Comparison of ENCODE assay signal across 1 cellular context in the genomic region with DNA sequence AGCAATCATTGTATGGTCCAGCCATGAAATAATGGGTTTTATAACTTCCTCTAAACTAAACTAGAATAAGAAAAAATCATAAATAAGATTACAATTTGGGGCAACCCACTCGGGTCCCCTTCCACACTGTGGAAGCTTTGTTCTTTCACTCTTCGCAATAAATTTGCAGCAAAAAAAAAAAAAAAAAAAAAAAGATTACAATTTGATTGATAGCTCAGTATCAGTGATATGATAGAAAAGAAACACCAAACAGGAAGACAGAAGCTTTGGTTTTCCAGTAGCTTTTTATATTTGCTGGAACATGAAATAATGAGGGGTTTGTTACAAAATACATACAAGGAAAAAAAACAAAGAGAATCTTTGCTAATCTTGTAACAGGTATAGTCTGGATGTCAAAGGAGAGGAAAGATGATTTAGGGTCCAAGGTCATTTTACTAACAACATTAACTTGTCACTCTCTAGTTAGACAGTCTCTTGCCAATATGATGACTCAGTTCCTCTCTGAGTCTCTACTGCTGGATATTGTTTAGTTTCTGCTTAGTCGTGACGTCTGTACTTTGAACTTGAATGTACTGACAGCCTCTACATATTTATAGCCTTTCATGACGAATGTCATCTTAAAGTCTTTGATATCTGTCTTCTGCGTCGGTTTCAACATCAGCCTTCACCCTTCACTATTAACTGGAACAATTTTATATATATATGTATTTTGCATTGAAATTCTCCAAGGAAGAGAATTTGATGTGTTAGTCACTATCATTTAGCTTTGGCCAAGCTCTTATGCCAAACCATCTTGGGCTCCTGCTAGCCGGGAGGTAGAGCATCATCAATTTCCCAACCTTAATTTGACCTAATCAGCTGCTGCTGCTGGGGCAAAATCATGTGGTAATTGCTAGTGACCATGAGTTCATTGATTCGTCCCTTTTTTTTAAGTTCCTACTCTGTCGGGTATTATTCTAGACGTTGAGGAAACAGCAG.
TF ChIP-seq lines count a peak whose summit lies in the region.

No MANE protein-coding gene starts in this region.

TF ChIP-seq in K562, 482 proteins besides CTCF, POLR2A, EP300 and RAD21 (continued from another document and continues in another):
- no peak for TF ChIP-seq IRF1 (CRISPR knock-in tag; IDR thresholded peaks at IDR 0.05; ENCODE audit: borderline replicate concordance)
- no peak for TF ChIP-seq ZNF197 (CRISPR knock-in tag; IDR thresholded peaks at IDR 0.05; ENCODE audit: low read depth)
- no peak for TF ChIP-seq HMG20A (CRISPR knock-in tag; conservative IDR thresholded peaks at IDR 0.05)
- no peak for TF ChIP-seq ZFP30 (CRISPR knock-in tag; IDR thresholded peaks at IDR 0.05; ENCODE audit: borderline replicate concordance)
- TF ChIP-seq KAT2B (IDR thresholded peaks at IDR 0.05; ENCODE audit: low read depth, low read length), result no peak
- no peak for TF ChIP-seq ZNF212 (CRISPR knock-in tag; IDR thresholded peaks at IDR 0.05)
- no peak for TF ChIP-seq LARP7 (IDR thresholded peaks at IDR 0.05)
- TF ChIP-seq RUNX1 (IDR thresholded peaks at IDR 0.05; ENCODE audit: low read depth), result no peak
- TF ChIP-seq HIVEP1 (CRISPR knock-in tag; IDR thresholded peaks at IDR 0.05), result no peak
- no peak for TF ChIP-seq PYGO2 (tag; IDR thresholded peaks at IDR 0.05)
- no peak for TF ChIP-seq ZNF324 (CRISPR knock-in tag; IDR thresholded peaks at IDR 0.05)
- TF ChIP-seq MIER1 (IDR thresholded peaks at IDR 0.05; ENCODE audit: low read depth), result no peak
- TF ChIP-seq NBN (IDR thresholded peaks at IDR 0.05; ENCODE audit: low read depth), result peak; percentile 42; the same call in 1 of the 2 replicates
- TF ChIP-seq ELF1 (tag; IDR thresholded peaks at IDR 0.05), result peak; percentile 51; the same call in 1 of the 2 replicates
- peak; percentile 60; the same call in 1 of the 2 replicates for TF ChIP-seq NCOA1 (IDR thresholded peaks at IDR 0.05; ENCODE audit: low read depth)
- TF ChIP-seq EGR1 (conservative IDR thresholded peaks at IDR 0.05), result no peak
- no peak for TF ChIP-seq TAF15 (IDR thresholded peaks at IDR 0.05; ENCODE audit: low read depth, low read length)
- TF ChIP-seq PCBP1 (IDR thresholded peaks at IDR 0.05; ENCODE audit: low read depth, low read length, poor library complexity, severe bottlenecking), result no peak
- peak; percentile 89 for TF ChIP-seq ATF3 (IDR thresholded peaks at IDR 0.05)
- TF ChIP-seq ATF3 (CRISPR knock-in tag; conservative IDR thresholded peaks at IDR 0.05), result no peak
- TF ChIP-seq BHLHE40 (IDR thresholded peaks at IDR 0.05; ENCODE audit: low read length), result no peak
- no peak for TF ChIP-seq KHSRP (IDR thresholded peaks at IDR 0.05)
- no peak for TF ChIP-seq ZNF830 (CRISPR knock-in tag; IDR thresholded peaks at IDR 0.05)
- no peak for TF ChIP-seq GTF2B (IDR thresholded peaks at IDR 0.05; ENCODE audit: extremely low read depth, insufficient read length)
- TF ChIP-seq, protein P1, sequence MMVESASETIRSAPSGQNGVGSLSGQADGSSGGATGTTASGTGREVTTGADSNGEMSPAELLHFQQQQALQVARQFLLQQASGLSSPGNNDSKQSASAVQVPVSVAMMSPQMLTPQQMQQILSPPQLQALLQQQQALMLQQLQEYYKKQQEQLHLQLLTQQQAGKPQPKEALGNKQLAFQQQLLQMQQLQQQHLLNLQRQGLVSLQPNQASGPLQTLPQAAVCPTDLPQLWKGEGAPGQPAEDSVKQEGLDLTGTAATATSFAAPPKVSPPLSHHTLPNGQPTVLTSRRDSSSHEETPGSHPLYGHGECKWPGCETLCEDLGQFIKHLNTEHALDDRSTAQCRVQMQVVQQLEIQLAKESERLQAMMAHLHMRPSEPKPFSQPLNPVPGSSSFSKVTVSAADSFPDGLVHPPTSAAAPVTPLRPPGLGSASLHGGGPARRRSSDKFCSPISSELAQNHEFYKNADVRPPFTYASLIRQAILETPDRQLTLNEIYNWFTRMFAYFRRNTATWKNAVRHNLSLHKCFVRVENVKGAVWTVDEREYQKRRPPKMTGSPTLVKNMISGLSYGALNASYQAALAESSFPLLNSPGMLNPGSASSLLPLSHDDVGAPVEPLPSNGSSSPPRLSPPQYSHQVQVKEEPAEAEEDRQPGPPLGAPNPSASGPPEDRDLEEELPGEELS (CRISPR knock-in tag; IDR thresholded peaks at IDR 0.05; ENCODE audit: borderline replicate concordance), result no peak
- no peak for TF ChIP-seq ZNF717 (CRISPR knock-in tag; IDR thresholded peaks at IDR 0.05)
- no peak for TF ChIP-seq MCM5 (IDR thresholded peaks at IDR 0.05; ENCODE audit: low read depth)
- no peak for TF ChIP-seq FOXA3 (CRISPR knock-in tag; conservative IDR thresholded peaks at IDR 0.05 in 1 of 2, IDR thresholded peaks at IDR 0.05 in 1 of 2)
- no peak for TF ChIP-seq ZNF589 (CRISPR knock-in tag; IDR thresholded peaks at IDR 0.05; ENCODE audit: low read depth)
- no peak for TF ChIP-seq ZNF431 (CRISPR knock-in tag; IDR thresholded peaks at IDR 0.05)
- TF ChIP-seq NONO (IDR thresholded peaks at IDR 0.05; ENCODE audit: low read depth in 2 of 2, low read length in 1 of 2), result no peak
- TF ChIP-seq, protein P2, sequence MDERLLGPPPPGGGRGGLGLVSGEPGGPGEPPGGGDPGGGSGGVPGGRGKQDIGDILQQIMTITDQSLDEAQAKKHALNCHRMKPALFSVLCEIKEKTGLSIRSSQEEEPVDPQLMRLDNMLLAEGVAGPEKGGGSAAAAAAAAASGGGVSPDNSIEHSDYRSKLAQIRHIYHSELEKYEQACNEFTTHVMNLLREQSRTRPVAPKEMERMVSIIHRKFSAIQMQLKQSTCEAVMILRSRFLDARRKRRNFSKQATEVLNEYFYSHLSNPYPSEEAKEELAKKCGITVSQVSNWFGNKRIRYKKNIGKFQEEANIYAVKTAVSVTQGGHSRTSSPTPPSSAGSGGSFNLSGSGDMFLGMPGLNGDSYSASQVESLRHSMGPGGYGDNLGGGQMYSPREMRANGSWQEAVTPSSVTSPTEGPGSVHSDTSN (CRISPR knock-in tag; IDR thresholded peaks at IDR 0.05; ENCODE audit: low read depth), result no peak
- TF ChIP-seq, protein P2 (tag; conservative IDR thresholded peaks at IDR 0.05; ENCODE audit: low read depth), result peak; percentile 99
- TF ChIP-seq EZH2 (IDR thresholded peaks at IDR 0.05; ENCODE audit: borderline replicate concordance, low read depth, low read length), result no peak
- no peak for TF ChIP-seq ZNF121 (CRISPR knock-in tag; conservative IDR thresholded peaks at IDR 0.05)
- no peak for TF ChIP-seq NUFIP1 (IDR thresholded peaks at IDR 0.05; ENCODE audit: partially characterized antibody)
- no peak for TF ChIP-seq KAT7 (CRISPR knock-in tag; IDR thresholded peaks at IDR 0.05; ENCODE audit: borderline replicate concordance)
- no peak; a peak in 1 of 4 replicates for TF ChIP-seq HDAC1 (IDR thresholded peaks at IDR 0.05)
- no peak for TF ChIP-seq ZNF23 (CRISPR knock-in tag; IDR thresholded peaks at IDR 0.05)
- no peak for TF ChIP-seq RAD51 (IDR thresholded peaks at IDR 0.05; ENCODE audit: borderline replicate concordance, low read depth)
- TF ChIP-seq C11orf30 (IDR thresholded peaks at IDR 0.05; ENCODE audit: low read depth), result peak; percentile 93
- no peak for TF ChIP-seq ZZZ3 (IDR thresholded peaks at IDR 0.05)
- no peak for TF ChIP-seq ZC3H8 (IDR thresholded peaks at IDR 0.05)
- no peak for TF ChIP-seq SIN3B (IDR thresholded peaks at IDR 0.05; ENCODE audit: low read depth)
- TF ChIP-seq GATAD2A (IDR thresholded peaks at IDR 0.05), result no peak
- no peak for TF ChIP-seq HINFP (tag; conservative IDR thresholded peaks at IDR 0.05; ENCODE audit: low read depth)
- TF ChIP-seq, protein P3, sequence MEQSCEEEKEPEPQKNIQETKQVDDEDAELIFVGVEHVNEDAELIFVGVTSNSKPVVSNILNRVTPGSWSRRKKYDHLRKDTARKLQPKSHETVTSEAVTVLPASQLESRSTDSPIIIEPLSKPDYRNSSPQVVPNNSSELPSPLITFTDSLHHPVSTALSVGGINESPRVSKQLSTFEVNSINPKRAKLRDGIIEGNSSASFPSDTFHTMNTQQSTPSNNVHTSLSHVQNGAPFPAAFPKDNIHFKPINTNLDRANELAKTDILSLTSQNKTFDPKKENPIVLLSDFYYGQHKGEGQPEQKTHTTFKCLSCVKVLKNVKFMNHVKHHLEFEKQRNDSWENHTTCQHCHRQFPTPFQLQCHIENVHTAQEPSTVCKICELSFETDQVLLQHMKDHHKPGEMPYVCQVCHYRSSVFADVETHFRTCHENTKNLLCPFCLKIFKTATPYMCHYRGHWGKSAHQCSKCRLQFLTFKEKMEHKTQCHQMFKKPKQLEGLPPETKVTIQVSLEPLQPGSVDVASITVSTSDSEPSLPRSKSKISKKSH (CRISPR knock-in tag; IDR thresholded peaks at IDR 0.05), result no peak
- TF ChIP-seq ZNF785 (CRISPR knock-in tag; IDR thresholded peaks at IDR 0.05), result no peak
- TF ChIP-seq FIP1L1 (IDR thresholded peaks at IDR 0.05; ENCODE audit: low read depth, low read length, poor library complexity, severe bottlenecking), result no peak
- no peak for TF ChIP-seq NR2C1 (IDR thresholded peaks at IDR 0.05)
- peak; percentile 42; the same call in 1 of the 2 replicates for TF ChIP-seq NR2C1 (tag; IDR thresholded peaks at IDR 0.05)
- TF ChIP-seq ZBTB33 (CRISPR knock-in tag; IDR thresholded peaks at IDR 0.05), result no peak
- no peak for TF ChIP-seq ZNF140 (CRISPR knock-in tag; IDR thresholded peaks at IDR 0.05)
- no peak for TF ChIP-seq NR4A1 (CRISPR knock-in tag; IDR thresholded peaks at IDR 0.05)
- TF ChIP-seq NR4A1 (tag; IDR thresholded peaks at IDR 0.05), result no peak
- TF ChIP-seq HNRNPUL1 (IDR thresholded peaks at IDR 0.05; ENCODE audit: low read length), result no peak
- TF ChIP-seq PCBP2 (IDR thresholded peaks at IDR 0.05; ENCODE audit: low read depth, low read length, poor library complexity, severe bottlenecking), result no peak
- peak; percentile 82 for TF ChIP-seq FOSL1 (tag; conservative IDR thresholded peaks at IDR 0.05)
- no peak for TF ChIP-seq ARID2 (IDR thresholded peaks at IDR 0.05)
- no peak for TF ChIP-seq HDAC8 (tag; IDR thresholded peaks at IDR 0.05)
- TF ChIP-seq MED1 (CRISPR knock-in tag; IDR thresholded peaks at IDR 0.05; ENCODE audit: borderline replicate concordance), result no peak
- no peak for TF ChIP-seq RBM17 (IDR thresholded peaks at IDR 0.05; ENCODE audit: borderline replicate concordance, low read depth, low read length)
- TF ChIP-seq ZNF696 (CRISPR knock-in tag; conservative IDR thresholded peaks at IDR 0.05), result no peak
- no peak for TF ChIP-seq PPARD (CRISPR knock-in tag; IDR thresholded peaks at IDR 0.05)
- TF ChIP-seq SIX5 (IDR thresholded peaks at IDR 0.05; ENCODE audit: borderline replicate concordance in 1 of 2, insufficient read depth in 1 of 2, low read depth in 1 of 2, low read length in 2 of 2), result no peak
- TF ChIP-seq NFYB (IDR thresholded peaks at IDR 0.05; ENCODE audit: extremely low read depth, insufficient read length), result no peak
- TF ChIP-seq CC2D1A (IDR thresholded peaks at IDR 0.05), result no peak
- no peak for TF ChIP-seq ZKSCAN8 (CRISPR knock-in tag; IDR thresholded peaks at IDR 0.05)
